11 cellular contexts compared by ENCODE assay signal in genomic region chr3:46913644-46914043, GRCh38. TPM values are rescaled to one million over a fixed set of nuclear protein-coding genes. Genes with fewer than 3 reads are reported as not detected.
A peak's percentile ranks its signal among the peaks of the same experiment; 100 is the strongest.
DNase-seq lines count a peak whose midpoint lies in the region; ATAC-seq, FAIRE-seq and TF ChIP-seq lines count a peak whose summit lies in the region.
"Had no signal": no experiment of that assay in that cellular context is flagged by ENCODE, and none has a peak within 500 bp of the region (broad histone marks: within the 10 kb centered on the region; RNA-seq: fewer than 3 reads in every experiment).

No MANE protein-coding gene starts in this region.

- no peaks in the 10 kb centered on the region for H3K9me3 Mint-ChIP-seq in activated naive CD4-positive, alpha-beta T cell treated with anti-CD3 and anti-CD28 coated beads, Interleukin-2, amount 50 U/mL, for 72 hours
- H3K9me3 Mint-ChIP-seq: activated CD4-positive, alpha-beta memory T cell treated with anti-CD3 and anti-CD28 coated beads for 36 hours had no signal

- TF ChIP-seq CTCF in parathyroid adenoma (IDR thresholded peaks at IDR 0.05), result no peak

- H3K27ac ChIP-seq in parathyroid adenoma, result no peak overlapping the region

- DNase-seq in G401 (ENCODE audit: low spot score) (peak; percentile 50), NCI-H2227 (lab: John Stamatoyannopoulos, UW; ENCODE audit: unreplicated experiment) (peak; percentile 62), frontal cortex (ENCODE audit: low spot score in 2 of 2) (no peak), cerebellar nuclear complex (lab: John Stamatoyannopoulos, UW) (no peak)
- DNase-seq in central memory CD4-positive, alpha-beta T cell, result peak; percentile 17
- no peak for DNase-seq in activated naive CD4-positive, alpha-beta T cell treated with anti-CD3 and anti-CD28 coated beads, Interleukin-2, amount 50 U/mL, for 72 hours (ENCODE audit: low spot score in 2 of 2)
- DNase-seq: activated CD4-positive, alpha-beta memory T cell treated with anti-CD3 and anti-CD28 coated beads for 36 hours; NCI-H1694 had no signal

- H3K36me3 Mint-ChIP-seq in activated naive CD4-positive, alpha-beta T cell treated with anti-CD3 and anti-CD28 coated beads, Interleukin-2, amount 50 U/mL, for 72 hours, result peaks cover 7 to 17% of the 10 kb centered on the region in 2 donors

- H3K4me2 ChIP-seq in parathyroid adenoma (ENCODE audit: low read length), result peak overlapping the region; percentile 43

- no peak for ATAC-seq in activated naive CD4-positive, alpha-beta T cell treated with anti-CD3 and anti-CD28 coated beads, Interleukin-2, amount 50 U/mL, for 72 hours
- no peak for ATAC-seq in GM18858 (IDR thresholded peaks at IDR 0.05; ENCODE audit: unreplicated experiment)

- no peaks in the 10 kb centered on the region for H3K9me3 ChIP-seq in parathyroid adenoma (ENCODE audit: control insufficient read depth, low read length)

- no peaks in the 10 kb centered on the region for H3K79me2 ChIP-seq in parathyroid adenoma

- in situ Hi-C loops in G401 (cut with HindIII; ENCODE audit: low sequenced_read_pairs), result no loop called here

- no peak overlapping the region for H3K4me3 ChIP-seq in parathyroid adenoma (ENCODE audit: low read depth, low read length)

- FAIRE-seq in frontal cortex (lab: Jason Lieb, UNC), result no peak
- FAIRE-seq: endometrium had no signal

- no peak overlapping the region for H3K9ac ChIP-seq in parathyroid adenoma

- H3K27ac Mint-ChIP-seq in activated naive CD4-positive, alpha-beta T cell treated with anti-CD3 and anti-CD28 coated beads, Interleukin-2, amount 50 U/mL, for 72 hours, result no peak overlapping the region
- H3K27ac Mint-ChIP-seq: activated CD4-positive, alpha-beta memory T cell treated with anti-CD3 and anti-CD28 coated beads for 36 hours had no signal

- no peak overlapping the region for H2AFZ ChIP-seq in parathyroid adenoma

- H3K27me3 ChIP-seq in parathyroid adenoma (ENCODE audit: control insufficient read depth, insufficient read depth, low read length), result no peaks in the 10 kb centered on the region

- peaks cover 8% of the 10 kb centered on the region for H3K4me1 ChIP-seq in parathyroid adenoma

- no peaks in the 10 kb centered on the region for H3K36me3 ChIP-seq in parathyroid adenoma (ENCODE audit: control insufficient read depth, insufficient read depth, low read length)

RNA-seq across cellular contexts. Expression of gene PTH1R, which starts 36.1 kb away (rescaled TPM):
- total RNA-seq in G401 (2014; rRNA removed; shearing (Covaris generic)), result 14.8 and 23.6 TPM in 2 replicates
- 2.0 TPM for total RNA-seq in frontal cortex
- not detected for total RNA-seq in activated naive CD4-positive, alpha-beta T cell treated with anti-CD3 and anti-CD28 coated beads, Interleukin-2, amount 50 U/mL, for 72 hours
- total RNA-seq: activated CD4-positive, alpha-beta memory T cell treated with anti-CD3 and anti-CD28 coated beads for 36 hours had no signal

RNA-seq across cellular contexts. Expression of gene MYL3, which starts 50.4 kb away (rescaled TPM):
- 5.8 and 7.4 TPM in 2 replicates for total RNA-seq in G401 (2014; rRNA removed; shearing (Covaris generic))
- not detected for total RNA-seq in frontal cortex
- total RNA-seq in activated naive CD4-positive, alpha-beta T cell treated with anti-CD3 and anti-CD28 coated beads, Interleukin-2, amount 50 U/mL, for 72 hours, result not detected
- total RNA-seq: activated CD4-positive, alpha-beta memory T cell treated with anti-CD3 and anti-CD28 coated beads for 36 hours had no signal

Comparison
In these comparisons a context has a peak if more than half of its experiments do, and no peak if none do; other contexts are left out.
1. DNase-seq: peak in G401 (single experiment), NCI-H2227 (single experiment) and central memory CD4-positive, alpha-beta T cell (single experiment); none in frontal cortex (0 of 2), activated naive CD4-positive, alpha-beta T cell treated with anti-CD3 and anti-CD28 coated beads, Interleukin-2, amount 50 U/mL, for 72 hours (0 of 2) and cerebellar nuclear complex (0 of 2).